In the genomic region with DNA sequence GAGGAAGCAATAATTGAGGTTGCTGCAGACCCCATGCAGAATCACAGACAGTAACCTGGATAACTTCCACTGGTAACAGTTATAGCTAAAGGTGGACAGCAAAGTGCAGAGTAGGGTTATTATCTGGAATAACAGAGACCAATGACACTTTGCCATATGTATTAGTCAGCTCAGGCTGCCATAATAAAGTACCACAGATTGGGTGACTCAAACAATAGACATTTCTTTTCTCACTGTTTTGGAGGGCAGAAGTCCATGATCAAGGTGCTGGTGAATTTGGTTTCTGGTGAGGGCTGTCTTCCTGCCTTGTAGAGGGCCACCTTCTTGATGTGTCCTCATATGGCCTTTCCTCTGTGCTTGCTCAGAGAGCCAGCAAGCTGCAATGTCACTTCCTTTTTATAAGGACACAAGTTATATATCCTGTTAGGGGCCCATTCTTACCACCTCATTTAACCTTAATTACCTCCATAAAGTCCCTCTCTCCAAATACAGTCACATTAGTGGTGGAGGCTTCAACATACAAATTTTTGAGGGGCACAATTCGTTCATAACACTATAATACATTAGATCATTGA, we compare ENCODE assay signal across 18 cellular contexts.
"Had no signal": no experiment of that assay in that cellular context is flagged by ENCODE, and none has a peak within 500 bp of the region (broad histone marks: within the 10 kb centered on the region; RNA-seq: fewer than 3 reads in every experiment).

No MANE protein-coding gene starts in this region.

- H3K9me3 Mint-ChIP-seq: stimulated activated naive B cell treated with anti-CD40 and anti-IgM and Interleukin-4, amounts not matched to agents 10 μg/mL and 1 μg/mL and 100 μg/mL, for 72 hours had no signal

- H3K4me1 ChIP-seq: gastroesophageal sphincter, left ventricle myocardium inferior, parathyroid adenoma, thyroid gland had no signal

- H2AFZ ChIP-seq: parathyroid adenoma had no signal

- H3K27ac Mint-ChIP-seq: activated naive CD8-positive, alpha-beta T cell; naive thymus-derived CD8-positive, alpha-beta T cell; stimulated activated naive B cell treated with anti-CD40 and anti-IgM and Interleukin-4, amounts not matched to agents 10 μg/mL and 1 μg/mL and 100 μg/mL, for 72 hours had no signal

- H3K9ac ChIP-seq: parathyroid adenoma had no signal

- DNase-seq: activated CD4-positive, alpha-beta T cell treated with anti-CD3 and anti-CD28 coated beads, Interleukin-2, amount 50 U/mL, for 1 hour; activated CD8-positive, alpha-beta memory T cell treated with anti-CD3 and anti-CD28 coated beads for 24 hours; activated gamma-delta T cell treated with Interleukin-2 at 50 U/mL for 16 hours; amygdala; dermis blood vessel endothelial cell; erythroblast; kidney; left ventricle myocardium inferior; mesenchymal stem cell; naive thymus-derived CD8-positive, alpha-beta T cell; stimulated activated CD4-positive, alpha-beta T cell treated with anti-CD3 and anti-CD28 coated beads, Interleukin-2, amount 100 ng/mL, for 48 hours; stimulated activated naive B cell treated with anti-CD40 and anti-IgM and Interleukin-4, amounts not matched to agents 10 μg/mL and 1 μg/mL and 100 μg/mL, for 72 hours; thyroid gland had no signal

- ATAC-seq: activated CD4-positive, CD25-positive, alpha-beta regulatory T cell treated with anti-CD3 and anti-CD28 coated beads, Interleukin-2, amount 50 U/mL, for 24 hours; gastroesophageal sphincter; naive thymus-derived CD8-positive, alpha-beta T cell; stimulated activated naive B cell treated with anti-CD40 and anti-IgM and Interleukin-4, amounts not matched to agents 10 μg/mL and 1 μg/mL and 100 μg/mL, for 72 hours had no signal

- H3K4me3 Mint-ChIP-seq: activated naive CD8-positive, alpha-beta T cell; naive thymus-derived CD8-positive, alpha-beta T cell; stimulated activated naive B cell treated with anti-CD40 and anti-IgM and Interleukin-4, amounts not matched to agents 10 μg/mL and 1 μg/mL and 100 μg/mL, for 72 hours had no signal

- H3K27me3 Mint-ChIP-seq: activated naive CD8-positive, alpha-beta T cell; naive thymus-derived CD8-positive, alpha-beta T cell; stimulated activated naive B cell treated with anti-CD40 and anti-IgM and Interleukin-4, amounts not matched to agents 10 μg/mL and 1 μg/mL and 100 μg/mL, for 72 hours had no signal

- H3K79me2 ChIP-seq: parathyroid adenoma had no signal

- H3K27me3 ChIP-seq: gastroesophageal sphincter, neutrophil, thyroid gland had no signal

- H3K9me3 ChIP-seq: gastroesophageal sphincter, left ventricle myocardium inferior, neutrophil, thyroid gland had no signal

- H3K4me1 Mint-ChIP-seq: naive thymus-derived CD8-positive, alpha-beta T cell; stimulated activated naive B cell treated with anti-CD40 and anti-IgM and Interleukin-4, amounts not matched to agents 10 μg/mL and 1 μg/mL and 100 μg/mL, for 72 hours had no signal

- H3K27ac ChIP-seq: gastroesophageal sphincter, left ventricle myocardium inferior, neutrophil, parathyroid adenoma, thyroid gland had no signal

- H3K36me3 Mint-ChIP-seq: activated naive CD8-positive, alpha-beta T cell; naive thymus-derived CD8-positive, alpha-beta T cell; stimulated activated naive B cell treated with anti-CD40 and anti-IgM and Interleukin-4, amounts not matched to agents 10 μg/mL and 1 μg/mL and 100 μg/mL, for 72 hours had no signal

- H3K36me3 ChIP-seq: gastroesophageal sphincter, left ventricle myocardium inferior, neutrophil, thyroid gland had no signal

- H3K4me3 ChIP-seq: gastroesophageal sphincter, left ventricle myocardium inferior, thyroid gland had no signal
